In genomic region chr1:31691951-31692350, GRCh38 we compare ENCODE assay signal across 14 cellular contexts. TPM values are rescaled to one million over a fixed set of nuclear protein-coding genes. Genes with fewer than 3 reads are reported as not detected.
DNase-seq lines count a peak whose midpoint lies in the region; ATAC-seq and TF ChIP-seq lines count a peak whose summit lies in the region.
"Had no signal": no experiment of that assay in that cellular context is flagged by ENCODE, and none has a peak within 500 bp of the region (broad histone marks: within the 10 kb centered on the region; RNA-seq: fewer than 3 reads in every experiment).

No MANE protein-coding gene starts in this region.

- POLR2A ChIA-PET in RWPE1 (lab: Yijun Ruan, JAX; ENCODE audit: low non-redundant PET), result no interaction called here

- H3K4me1 Mint-ChIP-seq in endodermal cell (no peaks in the 10 kb centered on the region), neural progenitor cell (peaks cover 35% of the 10 kb centered on the region)
- H3K4me1 Mint-ChIP-seq: CD14-positive monocyte had no signal

- no peaks in the 10 kb centered on the region for H3K36me3 ChIP-seq in endodermal cell (ENCODE audit: control insufficient read depth, insufficient read depth, low read length)
- H3K36me3 ChIP-seq in neural progenitor cell, result no peaks in the 10 kb centered on the region

- H3K4me1 ChIP-seq in endodermal cell (ENCODE audit: control insufficient read depth, insufficient read depth, low read length), result no peaks in the 10 kb centered on the region
- H3K4me1 ChIP-seq in neural progenitor cell, result peaks cover 7% of the 10 kb centered on the region

- no peak overlapping the region for H2AFZ ChIP-seq in neural progenitor cell (replicated peaks)

- TF ChIP-seq CTCF in RWPE1 (conservative IDR thresholded peaks at IDR 0.05; ENCODE audit: low read depth) (no peak), endodermal cell (conservative IDR thresholded peaks at IDR 0.05) (peak; percentile 56), neural progenitor cell (IDR thresholded peaks at IDR 0.05) (peak; percentile 25)

- no peaks in the 10 kb centered on the region for H3K9me3 ChIP-seq in endodermal cell (ENCODE audit: control insufficient read depth, low read length)
- H3K9me3 ChIP-seq in neural progenitor cell (ENCODE audit: low read depth), result no peaks in the 10 kb centered on the region

- H3K9ac ChIP-seq in endodermal cell (ENCODE audit: extremely low read depth, low read length, poor library complexity, severe bottlenecking) (no peak overlapping the region), neural progenitor cell (no peak overlapping the region)

- H3K36me3 Mint-ChIP-seq in endodermal cell (ENCODE audit: low read depth) (no peaks in the 10 kb centered on the region), neural progenitor cell (no peaks in the 10 kb centered on the region)
- H3K36me3 Mint-ChIP-seq: CD14-positive monocyte had no signal

- H3K27me3 Mint-ChIP-seq in endodermal cell (ENCODE audit: insufficient read depth), result no peaks in the 10 kb centered on the region
- H3K27me3 Mint-ChIP-seq in neural progenitor cell (ENCODE audit: insufficient read depth, low read depth), result peaks cover 5% of the 10 kb centered on the region

- H3K4me2 ChIP-seq in neural progenitor cell, result no peak overlapping the region

- H4K20me1 ChIP-seq in neural progenitor cell (ENCODE audit: low read depth), result no peaks in the 10 kb centered on the region

- CTCF ChIA-PET in RWPE1 (lab: Yijun Ruan, JAX), result interaction anchor here (0.5 kb wide), 1 partner anchor 708 kb away, joined by 3 read pairs; no protein-coding TSS in a partner anchor

- H3F3A ChIP-seq in neural progenitor cell (ENCODE audit: low read depth), result no peaks in the 10 kb centered on the region

- H3K27me3 ChIP-seq in endodermal cell (ENCODE audit: control insufficient read depth, insufficient read depth, low read length, poor library complexity, severe bottlenecking) (no peaks in the 10 kb centered on the region), neural progenitor cell (no peaks in the 10 kb centered on the region)

- ATAC-seq in GM18907 (IDR thresholded peaks at IDR 0.05; ENCODE audit: unreplicated experiment), result no peak

- DNase-seq in ELF-1 (ENCODE audit: low read depth, low spot score) (peak; percentile 86), RWPE1 (ENCODE audit: low spot score) (no peak), endodermal cell (no peak), neural progenitor cell (ENCODE audit: low spot score) (no peak), medulla oblongata (ENCODE audit: extremely low spot score) (no peak), mucosa of gallbladder (ENCODE audit: low spot score) (no peak)
- no peak for DNase-seq in stimulated activated CD4-positive, alpha-beta T cell treated with anti-CD3 and anti-CD28 coated beads, Interleukin-2, amount 100 ng/mL, for 48 hours
- DNase-seq: KG1, NCI-H1436, NCI-H2029, NCI-H2171, NCI-H446 treated with DMSO at 0.1 percent for 48 hours had no signal

- H3K27ac ChIP-seq in RWPE1, result peak overlapping the region; percentile 83
- no peak overlapping the region for H3K27ac ChIP-seq in endodermal cell (ENCODE audit: low read depth, low read length)
- H3K27ac ChIP-seq in neural progenitor cell, result no peak overlapping the region

- H3K79me2 ChIP-seq in neural progenitor cell (ENCODE audit: low read depth), result no peaks in the 10 kb centered on the region

- H3K27ac Mint-ChIP-seq in endodermal cell (no peak overlapping the region), neural progenitor cell (no peak overlapping the region)
- H3K27ac Mint-ChIP-seq: CD14-positive monocyte had no signal

- H3K4me3 Mint-ChIP-seq in endodermal cell, result no peak overlapping the region
- H3K4me3 Mint-ChIP-seq in neural progenitor cell, result no peak overlapping the region
- H3K4me3 Mint-ChIP-seq: CD14-positive monocyte had no signal

- WGBS in endodermal cell (ENCODE audit: insufficient coverage in 1 of 2, insufficient read length in 1 of 2), 2 experiments, result 87 to 91% methylated on average over 4 to 11 of the region's 11 CpGs

- H3K4me3 ChIP-seq in endodermal cell (ENCODE audit: low read length) (no peak overlapping the region), neural progenitor cell (no peak overlapping the region)

- no peaks in the 10 kb centered on the region for H3K9me3 Mint-ChIP-seq in endodermal cell
- no peaks in the 10 kb centered on the region for H3K9me3 Mint-ChIP-seq in neural progenitor cell

RNA-seq across cellular contexts. Expression of gene COL16A1, which starts 11.9 kb away (rescaled TPM):
- total RNA-seq in endodermal cell, result 1 to 10 TPM; 7.4 to 9.9 TPM
- polyA plus RNA-seq in endodermal cell (2013, experiment 1 of 2), result 3.6 TPM
- 2.7 TPM for polyA plus RNA-seq in endodermal cell (2013, experiment 2 of 2)
- total RNA-seq in neural progenitor cell (ENCODE audit: low replicate concordance), result 0.22 and 7.0 TPM in 2 replicates
- 52.5 TPM for total RNA-seq in mucosa of gallbladder
- polyA plus RNA-seq: CD14-positive monocyte had no signal

RNA-seq across cellular contexts. Expression of gene PEF1, which starts 47.3 kb away (rescaled TPM):
- total RNA-seq in endodermal cell (10 to 100 TPM; 51.4 to 59.1 TPM), neural progenitor cell (ENCODE audit: low replicate concordance) (30.7 and 47.7 TPM in 2 replicates), mucosa of gallbladder (66.3 TPM)
- polyA plus RNA-seq in endodermal cell (2013, experiment 1 of 2), result 60.4 TPM
- polyA plus RNA-seq in endodermal cell (2013, experiment 2 of 2), result 61.7 TPM
